Comparison of ENCODE assay signal across 8 cellular contexts in genomic region chr2:172084734-172085459, GRCh38. TPM values are rescaled to one million over a fixed set of nuclear protein-coding genes. Genes with fewer than 3 reads are reported as not detected.
A peak's percentile ranks its signal among the peaks of the same experiment; 100 is the strongest.
DNase-seq lines count a peak whose midpoint lies in the region; ATAC-seq and TF ChIP-seq lines count a peak whose summit lies in the region.

No MANE protein-coding gene starts in this region.

- peak overlapping the region; percentile 49 for H3K4me3 ChIP-seq in Caco-2 (ENCODE audit: low read depth, low read length)
- H3K4me3 ChIP-seq in epithelial cell of esophagus (ENCODE audit: low read length) = peak overlapping the region; percentile 34
- H3K4me3 ChIP-seq in thoracic aorta = peak overlapping the region; percentile 72

- intact Hi-C loops in Caco-2 (cut with micrococcal nuclease; ENCODE audit: unreplicated experiment) = loop anchor here (1.0 to 10.0 kb wide), 3 partner anchors 10 to 80 kb away; partner anchors contain the start of gene DLX2

- H3K4me3 Mint-ChIP-seq in Caco-2 (ENCODE audit: unreplicated experiment) = peak overlapping the region; percentile 95
- H3K4me3 Mint-ChIP-seq in WTC11 = peak overlapping the region; percentile 87

- H3K9me3 ChIP-seq in Caco-2 (no peaks in the 10 kb centered on the region), thoracic aorta (no peaks in the 10 kb centered on the region)

- H3K9me3 Mint-ChIP-seq in Caco-2 (ENCODE audit: unreplicated experiment) (no peaks in the 10 kb centered on the region), WTC11 (no peaks in the 10 kb centered on the region)

- no TSS peak for BruUV-seq in Caco-2 (replicated peaks; lab: Mats Ljungman, UMichigan)

- TF ChIP-seq CTCF in Caco-2 (IDR thresholded peaks at IDR 0.05; ENCODE audit: insufficient read depth in 1 of 2, low read depth in 1 of 2, low read length in 1 of 2, severe bottlenecking in 1 of 2, unreplicated experiment in 1 of 2) (no peak), WTC11 (IDR thresholded peaks at IDR 0.05) (no peak), epithelial cell of esophagus (IDR thresholded peaks at IDR 0.05; ENCODE audit: insufficient read depth, low read depth, low read length, missing control alignments) (no peak), thoracic aorta (IDR thresholded peaks at IDR 0.05) (no peak)

- peak; percentile 93 for DNase-seq in Caco-2
- peak; percentile 98 for DNase-seq in NCI-H226
- DNase-seq in WTC11 (ENCODE audit: low spot score) = peak; percentile 92
- peak; percentile 97 for DNase-seq in epithelial cell of esophagus (ENCODE audit: low read depth)
- peak; percentile 53 for DNase-seq in midbrain (lab: John Stamatoyannopoulos, UW)
- DNase-seq in thoracic aorta (ENCODE audit: low spot score) = no peak

- H3K36me3 Mint-ChIP-seq in Caco-2 (ENCODE audit: insufficient read depth, unreplicated experiment) (peaks cover 14% of the 10 kb centered on the region), WTC11 (no peaks in the 10 kb centered on the region)

- no peaks in the 10 kb centered on the region for H3K4me1 ChIP-seq in Caco-2
- peaks cover 13 to 38% of the 10 kb centered on the region in 2 donors for H3K4me1 ChIP-seq in thoracic aorta (ENCODE audit: control insufficient read depth in 1 of 2, low read depth in 2 of 2)

- ATAC-seq in GM19025 (IDR thresholded peaks at IDR 0.05; ENCODE audit: low read depth, unreplicated experiment) = peak; percentile 89
- ATAC-seq in HG03139 (IDR thresholded peaks at IDR 0.05; ENCODE audit: unreplicated experiment) = peak; percentile 73
- ATAC-seq in WTC11 = peak; percentile 77
- ATAC-seq in thoracic aorta (ENCODE audit: insufficient number of reproducible peaks, low FRiP score, low read depth) = peak; percentile 83

- POLR2A ChIA-PET in Caco-2 (lab: Charles Lee) = interaction anchor here (0.5 to 1.4 kb wide), 6 partner anchors 10 to 396 kb away, joined by 3 to 16 read pairs (median 3); partner anchors contain the start of genes DLX2 and HAT1
- POLR2A ChIA-PET in WTC11 (lab: Charles Lee) = interaction anchor here (1.0 to 4.1 kb wide), 5 partner anchors 11 to 163 kb away, joined by 3 to 13 read pairs (median 4); partner anchors contain the start of gene HAT1

- H3K27ac ChIP-seq in thoracic aorta = no peak overlapping the region

- H3K27me3 Mint-ChIP-seq in Caco-2 (ENCODE audit: insufficient read depth, unreplicated experiment) (peaks cover 14% of the 10 kb centered on the region), WTC11 (ENCODE audit: low read depth) (peaks cover 100% of the 10 kb centered on the region)

- H3K36me3 ChIP-seq in Caco-2 (ENCODE audit: control insufficient read depth, insufficient read depth, low read length) (no peaks in the 10 kb centered on the region; the same call in 1 of the 2 replicates), thoracic aorta (no peaks in the 10 kb centered on the region)

- H3K27ac Mint-ChIP-seq in Caco-2 (ENCODE audit: unreplicated experiment) = peak overlapping the region; percentile 63
- H3K27ac Mint-ChIP-seq in WTC11 = no peak overlapping the region

- H3K4me1 Mint-ChIP-seq in Caco-2 (ENCODE audit: low read depth, unreplicated experiment) = no peaks in the 10 kb centered on the region
- H3K4me1 Mint-ChIP-seq in WTC11 = peaks cover 81% of the 10 kb centered on the region

- CTCF ChIA-PET in Caco-2 (lab: Charles Lee) = interaction anchor here (1.0 to 1.7 kb wide), 6 partner anchors 11 to 381 kb away, joined by 4 to 11 read pairs (median 5); partner anchors contain the start of gene DLX2
- CTCF ChIA-PET in WTC11 (lab: Charles Lee) = interaction anchor here (0.6 to 7.6 kb wide), 6 partner anchors 11 to 72 kb away, joined by 3 to 123 read pairs (median 4); partner anchors contain the start of gene DLX2

- H3K27me3 ChIP-seq in Caco-2 (replicated peaks; ENCODE audit: control insufficient read depth, insufficient read depth, low read length) (no peaks in the 10 kb centered on the region), thoracic aorta (replicated peaks; ENCODE audit: insufficient read depth) (peaks cover 92% of the 10 kb centered on the region)

TF ChIP-seq in WTC11, 78 proteins besides CTCF, POLR2A, EP300 and RAD21 (continues in another document):
- TF ChIP-seq ZNF396 (CRISPR knock-in tag; IDR thresholded peaks at IDR 0.05; ENCODE audit: borderline replicate concordance) (no peak), SOX15 (CRISPR knock-in tag; IDR thresholded peaks at IDR 0.05) (no peak), FOXP4 (CRISPR knock-in tag; IDR thresholded peaks at IDR 0.05) (0 out of 2 replicates have a peak, but pooled peaks have one; percentile 10), SMAD3 (CRISPR knock-in tag; IDR thresholded peaks at IDR 0.05; ENCODE audit: borderline replicate concordance) (no peak), ZNF423 (CRISPR knock-in tag; IDR thresholded peaks at IDR 0.05) (peak; percentile 2; the same call in 1 of the 2 replicates), AFF4 (CRISPR knock-in tag; IDR thresholded peaks at IDR 0.05; ENCODE audit: borderline replicate concordance) (no peak), ZNF416 (CRISPR knock-in tag; IDR thresholded peaks at IDR 0.05) (no peak), E2F4 (CRISPR knock-in tag; IDR thresholded peaks at IDR 0.05; ENCODE audit: borderline replicate concordance, low read depth) (no peak), CDX4 (CRISPR knock-in tag; IDR thresholded peaks at IDR 0.05; ENCODE audit: borderline replicate concordance) (no peak), NR3C1 (CRISPR knock-in tag; conservative IDR thresholded peaks at IDR 0.05; ENCODE audit: low read depth) (no peak), EMX1 (CRISPR knock-in tag; IDR thresholded peaks at IDR 0.05) (no peak), ZNF671 (CRISPR knock-in tag; IDR thresholded peaks at IDR 0.05) (no peak), NR2C2 (CRISPR knock-in tag; IDR thresholded peaks at IDR 0.05) (no peak), PRRX2 (CRISPR knock-in tag; IDR thresholded peaks at IDR 0.05) (no peak), RELA (CRISPR knock-in tag; IDR thresholded peaks at IDR 0.05; ENCODE audit: borderline replicate concordance) (no peak), MYBL2 (CRISPR knock-in tag; IDR thresholded peaks at IDR 0.05) (no peak), NFYB (CRISPR knock-in tag; conservative IDR thresholded peaks at IDR 0.05; ENCODE audit: low read depth) (peak; percentile 67)

RNA-seq across cellular contexts. Expression of gene DLX1, which starts 0.4 kb away (rescaled TPM):
- total RNA-seq in Caco-2 (2022) (1.2 TPM in 2 replicates), WTC11 (2021) (not detected in 3 replicates), thoracic aorta (under 1 TPM; 0.68 to 0.92 TPM)

RNA-seq across cellular contexts. Expression of gene DLX2, which starts 17.8 kb away (rescaled TPM):
- total RNA-seq in Caco-2 (2022) (0.79 and 0.82 TPM in 2 replicates), WTC11 (2021) (0.28 to 0.64 TPM (median 0.55 TPM) in 3 replicates), thoracic aorta (1 to 10 TPM in 1 of 2 donors, not detected in 1; 1.6 TPM)
